Comparison of ENCODE assay signal across 9 cellular contexts in genomic region chr12:62123721-62124203, GRCh38.
DNase-seq lines count a peak whose midpoint lies in the region; ATAC-seq, FAIRE-seq and TF ChIP-seq lines count a peak whose summit lies in the region.
"Had no signal": no experiment of that assay in that cellular context is flagged by ENCODE, and none has a peak within 500 bp of the region (broad histone marks: within the 10 kb centered on the region; RNA-seq: fewer than 3 reads in every experiment).

No MANE protein-coding gene starts in this region.

- no peak overlapping the region for H3K4me2 ChIP-seq in parathyroid adenoma (ENCODE audit: low read length)

- ATAC-seq in HG02852 (IDR thresholded peaks at IDR 0.05; ENCODE audit: unreplicated experiment), result peak; percentile 93

- no peak overlapping the region for H3K27ac ChIP-seq in parathyroid adenoma
- H3K27ac ChIP-seq: skin epidermis had no signal

- H3K79me2 ChIP-seq in parathyroid adenoma, result no peaks in the 10 kb centered on the region

- TF ChIP-seq CTCF in AG10803 (conservative IDR thresholded peaks at IDR 0.05; ENCODE audit: low read length) (peak; percentile 93), parathyroid adenoma (IDR thresholded peaks at IDR 0.05) (peak; percentile 39)

- TF ChIP-seq POLR2A in GM12891 (IDR thresholded peaks at IDR 0.05; ENCODE audit: low read depth, low read length), result no peak

- no peak overlapping the region for H2AFZ ChIP-seq in parathyroid adenoma

- FAIRE-seq in GM12891 (lab: Jason Lieb, UNC), result peak; percentile 82

- DNase-seq in AG10803 (ENCODE audit: low read depth) (peak; percentile 53), GM12891 (ENCODE audit: insufficient read length, low spot score) (no peak), NCI-H2196 treated with DMSO at 0.1 percent for 48 hours (lab: John Stamatoyannopoulos, UW; ENCODE audit: unreplicated experiment) (peak; percentile 17), fibroblast of gingiva (ENCODE audit: low read depth) (peak; percentile 38), NK-92 (lab: John Stamatoyannopoulos, UW; ENCODE audit: unreplicated experiment) (no peak)
- peak; percentile 15 for DNase-seq in activated CD4-positive, alpha-beta T cell treated with anti-CD3 and anti-CD28 coated beads, Interleukin-2, amount 50 U/mL, for 1 hour

- no peak overlapping the region for H3K9ac ChIP-seq in parathyroid adenoma

- no peaks in the 10 kb centered on the region for H3K36me3 ChIP-seq in parathyroid adenoma (ENCODE audit: control insufficient read depth, insufficient read depth, low read length)

- H3K4me1 ChIP-seq in parathyroid adenoma, result no peaks in the 10 kb centered on the region

- H3K27me3 ChIP-seq in parathyroid adenoma (ENCODE audit: control insufficient read depth, insufficient read depth, low read length), result no peaks in the 10 kb centered on the region

- H3K4me3 ChIP-seq in AG10803 (ENCODE audit: low read length) (no peak overlapping the region), parathyroid adenoma (ENCODE audit: low read depth, low read length) (no peak overlapping the region)
- H3K4me3 ChIP-seq: skin epidermis had no signal

- H3K9me3 ChIP-seq in parathyroid adenoma (ENCODE audit: control insufficient read depth, low read length), result no peaks in the 10 kb centered on the region

TF ChIP-seq in GM12891, 5 proteins besides CTCF, POLR2A, EP300 and RAD21:
- no peak for TF ChIP-seq POLR2AphosphoS5 (IDR thresholded peaks at IDR 0.05; ENCODE audit: low read depth, low read length)
- no peak for TF ChIP-seq SPI1 (IDR thresholded peaks at IDR 0.05; ENCODE audit: low read depth, low read length)
- TF ChIP-seq POU2F2 (IDR thresholded peaks at IDR 0.05; ENCODE audit: low read depth, low read length), result no peak
- no peak for TF ChIP-seq TAF1 (IDR thresholded peaks at IDR 0.05; ENCODE audit: low read depth, low read length)
- TF ChIP-seq PAX5 (IDR thresholded peaks at IDR 0.05; ENCODE audit: insufficient read depth, low read length, severe bottlenecking), result no peak
TF ChIP-seq in GM12891: peak in this region for 0.

Comparison
In these comparisons a context has a peak if more than half of its experiments do, and no peak if none do; other contexts are left out.
1. DNase-seq: peak in AG10803 (single experiment), NCI-H2196 treated with DMSO at 0.1 percent for 48 hours (single experiment), activated CD4-positive, alpha-beta T cell treated with anti-CD3 and anti-CD28 coated beads, Interleukin-2, amount 50 U/mL, for 1 hour (single experiment) and fibroblast of gingiva (single experiment); none in GM12891 (single experiment) and NK-92 (single experiment).